ENCODE assay signal across 1 cellular context in genomic region chr1:209861242-209861641, GRCh38.
TF ChIP-seq lines count a peak whose summit lies in the region.

No MANE protein-coding gene starts in this region.

TF ChIP-seq in HepG2, 621 proteins besides CTCF, POLR2A, EP300 and RAD21:
- 0 out of 2 replicates have a peak, but pooled peaks have one; percentile 19 for TF ChIP-seq MNT (IDR thresholded peaks at IDR 0.05)
- TF ChIP-seq ZEB1 (IDR thresholded peaks at IDR 0.05; ENCODE audit: insufficient replicate concordance, low read depth), result no peak
TF ChIP-seq in HepG2: peak in this region for 1.
